ENCODE assay signal across 11 cellular contexts in genomic region chr1:185636848-185637247, GRCh38.
DNase-seq lines count a peak whose midpoint lies in the region; ATAC-seq, FAIRE-seq and TF ChIP-seq lines count a peak whose summit lies in the region.
"Had no signal": no experiment of that assay in that cellular context is flagged by ENCODE, and none has a peak within 500 bp of the region (broad histone marks: within the 10 kb centered on the region; RNA-seq: fewer than 3 reads in every experiment).

No MANE protein-coding gene starts in this region.

- TF ChIP-seq CTCF in GM06990 (IDR thresholded peaks at IDR 0.05; ENCODE audit: insufficient read depth, low read length, poor library complexity, severe bottlenecking) = no peak

- FAIRE-seq in frontal cortex (lab: Jason Lieb, UNC) = no peak

- H3K4me3 ChIP-seq in GM06990 (replicated peaks; ENCODE audit: low read depth, low read length) = no peak overlapping the region

- no peaks in the 10 kb centered on the region for H3K27me3 ChIP-seq in GM06990 (replicated peaks; ENCODE audit: control insufficient read depth, insufficient read depth, low read length)
- H3K27me3 ChIP-seq: brain microvascular endothelial cell had no signal

- H3K27me3 Mint-ChIP-seq in T-helper 2 cell treated with Interferon-gamma antibody and Interleukin-4, amounts not matched to agents 5 μg/mL and 100 μg/mL, for 36 hours (ENCODE audit: low read depth) = no peaks in the 10 kb centered on the region
- H3K27me3 Mint-ChIP-seq: CD4-positive, CD25-positive, alpha-beta regulatory T cell had no signal

- H3K36me3 Mint-ChIP-seq in T-helper 2 cell treated with Interferon-gamma antibody and Interleukin-4, amounts not matched to agents 5 μg/mL and 100 μg/mL, for 36 hours (ENCODE audit: low read depth) = peaks cover 37% of the 10 kb centered on the region

- no peaks in the 10 kb centered on the region for H3K36me3 ChIP-seq in GM06990 (ENCODE audit: control insufficient read depth, insufficient read depth, low read length)
- H3K36me3 ChIP-seq: brain microvascular endothelial cell had no signal

- H3K4me1 Mint-ChIP-seq in T-helper 2 cell treated with Interferon-gamma antibody and Interleukin-4, amounts not matched to agents 5 μg/mL and 100 μg/mL, for 36 hours (ENCODE audit: low read depth) = peaks cover 19% of the 10 kb centered on the region

- ATAC-seq in HG02973 (IDR thresholded peaks at IDR 0.05; ENCODE audit: unreplicated experiment) = peak; percentile 100

- peak overlapping the region; percentile 75 for H3K27ac Mint-ChIP-seq in T-helper 2 cell treated with Interferon-gamma antibody and Interleukin-4, amounts not matched to agents 5 μg/mL and 100 μg/mL, for 36 hours

- DNase-seq in GM06990 (ENCODE audit: extremely low read depth, insufficient read length) (peak; percentile 71), GM19240 (ENCODE audit: insufficient read length, low spot score) (peak; percentile 24), frontal cortex (ENCODE audit: low spot score in 2 of 2) (no peak), DMS153 treated with DMSO at 0.1 percent for 48 hours (lab: John Stamatoyannopoulos, UW; ENCODE audit: unreplicated experiment) (no peak), glomerular visceral epithelial cell (ENCODE audit: extremely low spot score) (no peak), hypothalamus (lab: John Stamatoyannopoulos, UW) (no peak)
- peak; percentile 75 for DNase-seq in T-helper 2 cell treated with Interferon-gamma antibody and Interleukin-4, amounts not matched to agents 5 μg/mL and 100 μg/mL, for 36 hours (ENCODE audit: low spot score)
- DNase-seq: brain microvascular endothelial cell, SK-N-SH had no signal

- peaks cover 49% of the 10 kb centered on the region for H3K9me3 Mint-ChIP-seq in T-helper 2 cell treated with Interferon-gamma antibody and Interleukin-4, amounts not matched to agents 5 μg/mL and 100 μg/mL, for 36 hours

- peak overlapping the region; percentile 3 for H3K4me3 Mint-ChIP-seq in T-helper 2 cell treated with Interferon-gamma antibody and Interleukin-4, amounts not matched to agents 5 μg/mL and 100 μg/mL, for 36 hours

Comparison
In these comparisons a context has a peak if more than half of its experiments do, and no peak if none do; other contexts are left out.
1. DNase-seq: peak in GM06990 (single experiment), GM19240 (single experiment) and T-helper 2 cell treated with Interferon-gamma antibody and Interleukin-4, amounts not matched to agents 5 μg/mL and 100 μg/mL, for 36 hours (single experiment); none in frontal cortex (0 of 2), DMS153 treated with DMSO at 0.1 percent for 48 hours (single experiment), glomerular visceral epithelial cell (single experiment) and hypothalamus (0 of 51).